ENCODE assay signal across 21 cellular contexts in the genomic region with DNA sequence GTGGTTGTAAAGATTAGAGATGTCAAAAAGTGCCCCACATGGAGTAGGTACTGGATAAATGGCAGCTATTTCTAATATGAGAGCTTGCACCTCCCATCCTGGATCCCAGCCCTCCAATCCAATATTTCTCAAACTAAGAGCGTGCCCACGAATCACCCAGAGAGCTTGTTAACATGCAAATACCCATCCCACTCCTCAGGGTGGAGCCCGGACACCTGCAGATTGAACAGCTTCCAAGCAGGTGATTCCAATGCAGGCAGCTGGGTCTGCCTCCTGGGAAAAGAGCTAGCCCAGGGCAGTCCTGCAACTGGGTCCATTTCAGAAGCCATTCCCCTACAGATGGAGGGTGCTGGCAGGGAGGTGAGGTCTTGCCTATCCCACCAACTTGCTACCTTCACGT. TPM values are rescaled to one million over a fixed set of nuclear protein-coding genes. Genes with fewer than 3 reads are reported as not detected.
DNase-seq lines count a peak whose midpoint lies in the region; ATAC-seq lines count a peak whose summit lies in the region.
"Had no signal": no experiment of that assay in that cellular context is flagged by ENCODE, and none has a peak within 500 bp of the region (broad histone marks: within the 10 kb centered on the region; RNA-seq: fewer than 3 reads in every experiment).

No MANE protein-coding gene starts in this region.

- peaks cover under 1% of the 10 kb centered on the region for H3K4me1 Mint-ChIP-seq in stimulated activated effector memory CD8-positive, alpha-beta T cell treated with anti-CD3 and anti-CD28 coated beads, Interleukin-12 subunit alpha, Interleukin-12 subunit beta, amount 100 ng/mL, for 72 hours
- H3K4me1 Mint-ChIP-seq: activated T-helper 17 cell treated with anti-CD3 and anti-CD28 coated beads, Interleukin-2, amount 50 U/mL, for 72 hours; central memory CD8-positive, alpha-beta T cell had no signal

- intact Hi-C loops in left colon (cut with DNase I, micrococcal nuclease): no loop called here

- ATAC-seq in left colon: peak; percentile 31
- no peak for ATAC-seq in stimulated activated effector memory CD8-positive, alpha-beta T cell treated with anti-CD3 and anti-CD28 coated beads, Interleukin-12 subunit alpha, Interleukin-12 subunit beta, amount 100 ng/mL, for 72 hours
- ATAC-seq: activated T-helper 17 cell treated with anti-CD3 and anti-CD28 coated beads, Interleukin-2, amount 50 U/mL, for 72 hours had no signal

- no peaks in the 10 kb centered on the region for H3K9me3 Mint-ChIP-seq in stimulated activated effector memory CD8-positive, alpha-beta T cell treated with anti-CD3 and anti-CD28 coated beads, Interleukin-12 subunit alpha, Interleukin-12 subunit beta, amount 100 ng/mL, for 72 hours
- H3K9me3 Mint-ChIP-seq: activated T-helper 17 cell treated with anti-CD3 and anti-CD28 coated beads, Interleukin-2, amount 50 U/mL, for 72 hours; central memory CD8-positive, alpha-beta T cell; type B pancreatic cell had no signal

- H3K36me3 ChIP-seq in H7 (replicated peaks; ENCODE audit: control insufficient read depth, insufficient read depth, low read length): no peaks in the 10 kb centered on the region
- H3K36me3 ChIP-seq: ascending aorta had no signal

- H3K36me3 Mint-ChIP-seq in stimulated activated effector memory CD8-positive, alpha-beta T cell treated with anti-CD3 and anti-CD28 coated beads, Interleukin-12 subunit alpha, Interleukin-12 subunit beta, amount 100 ng/mL, for 72 hours: no peaks in the 10 kb centered on the region
- H3K36me3 Mint-ChIP-seq: activated naive CD8-positive, alpha-beta T cell; type B pancreatic cell had no signal

- H3K27ac Mint-ChIP-seq in stimulated activated effector memory CD8-positive, alpha-beta T cell treated with anti-CD3 and anti-CD28 coated beads, Interleukin-12 subunit alpha, Interleukin-12 subunit beta, amount 100 ng/mL, for 72 hours: no peak overlapping the region
- H3K27ac Mint-ChIP-seq: activated naive CD8-positive, alpha-beta T cell; activated T-helper 17 cell treated with anti-CD3 and anti-CD28 coated beads, Interleukin-2, amount 50 U/mL, for 72 hours; progenitor cell of endocrine pancreas; type B pancreatic cell had no signal

- DNase-seq in NCI-H187 (lab: John Stamatoyannopoulos, UW) (peak; percentile 52 to 55), NCI-H187 treated with DMSO at 0.1 percent for 48 hours (lab: John Stamatoyannopoulos, UW) (no peak), H7 (peak; percentile 62), NCI-H526 (lab: John Stamatoyannopoulos, UW) (peak; percentile 84 to 91), left colon (peak in 1 of 2 donors; percentile 29), SIG-M5 treated with dmso at 0.1 percent for 504 hours (lab: John Stamatoyannopoulos, UW; ENCODE audit: unreplicated experiment) (no peak)
- DNase-seq in activated effector memory CD4-positive, alpha-beta T cell treated with anti-CD3 and anti-CD28 coated beads, Interleukin-2, amount 50 U/mL, for 16 hours: no peak
- no peak for DNase-seq in stimulated activated effector memory CD8-positive, alpha-beta T cell treated with anti-CD3 and anti-CD28 coated beads, Interleukin-12 subunit alpha, Interleukin-12 subunit beta, amount 100 ng/mL, for 72 hours (ENCODE audit: low spot score in 2 of 2)
- DNase-seq: activated CD4-positive, alpha-beta T cell treated with anti-CD3 and anti-CD28 coated beads, Interleukin-2, amount 50 U/mL, for 1 hour; Caco-2; GOT3; stimulated activated CD8-positive, alpha-beta memory T cell treated with anti-CD3 and anti-CD28 coated beads, Interleukin-4, amount 100 ng/mL, for 48 hours had no signal

- no peak overlapping the region for H3K4me3 ChIP-seq in H7 (ENCODE audit: insufficient read depth, low read depth, low read length)
- H3K4me3 ChIP-seq: ascending aorta, hepatocyte, lung had no signal

- H3K27me3 ChIP-seq in H7 (ENCODE audit: control insufficient read depth, insufficient read depth, low read length): no peaks in the 10 kb centered on the region; the same call in 1 of the 2 replicates
- H3K27me3 ChIP-seq: ascending aorta had no signal

- no peak overlapping the region for H3K4me3 Mint-ChIP-seq in stimulated activated effector memory CD8-positive, alpha-beta T cell treated with anti-CD3 and anti-CD28 coated beads, Interleukin-12 subunit alpha, Interleukin-12 subunit beta, amount 100 ng/mL, for 72 hours
- H3K4me3 Mint-ChIP-seq: activated naive CD8-positive, alpha-beta T cell; activated T-helper 17 cell treated with anti-CD3 and anti-CD28 coated beads, Interleukin-2, amount 50 U/mL, for 72 hours; central memory CD8-positive, alpha-beta T cell; type B pancreatic cell had no signal

RNA-seq across cellular contexts. Expression of a gene that starts 33.0 kb away (rescaled TPM):
- 10.9 and 20.6 TPM in 2 replicates for total RNA-seq in H7 (2014; rRNA removed; shearing (Covaris generic))
- 10 to 100 TPM in 1 of 2 donors, 1 to 10 TPM in 1; 5.6 to 23.0 TPM for total RNA-seq in left colon
- total RNA-seq: activated T-helper 17 cell treated with anti-CD3 and anti-CD28 coated beads, Interleukin-2, amount 50 U/mL, for 72 hours; Caco-2; SK-MEL-5 had no signal

Comparison
In these comparisons a context has a peak if more than half of its experiments do, and no peak if none do; other contexts are left out.
1. DNase-seq: peak in NCI-H187 (2 of 2), H7 (single experiment) and NCI-H526 (2 of 2); none in NCI-H187 treated with DMSO at 0.1 percent for 48 hours (single experiment), SIG-M5 treated with dmso at 0.1 percent for 504 hours (single experiment), activated effector memory CD4-positive, alpha-beta T cell treated with anti-CD3 and anti-CD28 coated beads, Interleukin-2, amount 50 U/mL, for 16 hours (single experiment) and stimulated activated effector memory CD8-positive, alpha-beta T cell treated with anti-CD3 and anti-CD28 coated beads, Interleukin-12 subunit alpha, Interleukin-12 subunit beta, amount 100 ng/mL, for 72 hours (0 of 2).